In the genomic region with DNA sequence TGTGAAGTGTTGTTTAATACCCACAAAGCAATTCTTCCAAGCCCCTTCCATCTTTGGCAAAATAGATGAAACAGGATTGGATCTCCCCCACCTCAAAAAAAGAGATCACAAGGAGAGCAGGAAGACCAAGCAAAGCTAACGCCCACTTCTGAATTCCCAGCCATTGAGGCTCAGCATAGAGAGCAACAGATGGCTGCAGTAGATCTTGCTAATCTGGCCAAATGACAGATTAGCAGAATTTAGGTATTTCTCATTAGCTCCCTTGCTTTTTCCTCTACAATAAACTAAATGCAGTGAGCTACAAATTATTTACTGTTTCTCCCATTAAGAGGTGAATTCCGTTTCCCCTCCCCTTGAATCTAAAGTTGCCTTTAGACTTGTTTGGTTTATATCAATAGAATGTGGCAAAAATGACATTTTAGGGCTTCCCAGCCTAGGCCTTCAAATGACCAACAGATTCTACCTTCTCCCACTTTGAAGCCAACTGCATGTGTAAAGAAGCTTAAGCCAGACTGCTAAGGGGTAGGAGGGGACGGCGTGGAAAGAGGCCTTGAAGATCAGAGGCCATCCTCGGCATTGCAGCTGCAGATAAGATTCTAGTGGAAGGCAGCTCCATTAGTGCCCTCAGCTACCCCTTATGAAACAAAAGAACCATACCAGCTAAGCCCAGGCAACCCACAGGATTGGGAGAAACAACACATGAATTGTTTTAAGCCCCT, we compare ENCODE assay signal across 13 cellular contexts.
"Had no signal": no experiment of that assay in that cellular context is flagged by ENCODE, and none has a peak within 500 bp of the region (broad histone marks: within the 10 kb centered on the region; RNA-seq: fewer than 3 reads in every experiment).

No MANE protein-coding gene starts in this region.

- H3K27ac ChIP-seq: gastroesophageal sphincter, right atrium auricular region, skin epidermis, transverse colon had no signal

- ATAC-seq: gastroesophageal sphincter, left lobe of liver, natural killer cell had no signal

- H3K4me3 ChIP-seq: dorsolateral prefrontal cortex, gastroesophageal sphincter, right atrium auricular region, skin epidermis, transverse colon had no signal

- H3K27me3 ChIP-seq: dorsolateral prefrontal cortex, gastroesophageal sphincter, right atrium auricular region, transverse colon had no signal

- H3K36me3 ChIP-seq: gastroesophageal sphincter, right atrium auricular region, transverse colon had no signal

- H3K4me1 ChIP-seq: right atrium auricular region had no signal

- H3K9me3 ChIP-seq: transverse colon had no signal

- FAIRE-seq: keratinocyte had no signal

- DNase-seq: activated CD4-positive, alpha-beta T cell treated with anti-CD3 and anti-CD28 coated beads, Interleukin-2, amount 50 U/mL, for 48 hours; activated naive CD4-positive, alpha-beta T cell treated with anti-CD3 and anti-CD28 coated beads, Interleukin-2, amount 50 U/mL, for 16 hours; dorsolateral prefrontal cortex; natural killer cell; nucleus accumbens; stimulated activated CD4-positive, alpha-beta T cell treated with anti-CD3 and anti-CD28 coated beads, Interleukin-4, amount 100 ng/mL, for 24 hours; stimulated activated naive CD4-positive, alpha-beta T cell; transverse colon had no signal
